ENCODE assay signal across 8 cellular contexts in the genomic region with DNA sequence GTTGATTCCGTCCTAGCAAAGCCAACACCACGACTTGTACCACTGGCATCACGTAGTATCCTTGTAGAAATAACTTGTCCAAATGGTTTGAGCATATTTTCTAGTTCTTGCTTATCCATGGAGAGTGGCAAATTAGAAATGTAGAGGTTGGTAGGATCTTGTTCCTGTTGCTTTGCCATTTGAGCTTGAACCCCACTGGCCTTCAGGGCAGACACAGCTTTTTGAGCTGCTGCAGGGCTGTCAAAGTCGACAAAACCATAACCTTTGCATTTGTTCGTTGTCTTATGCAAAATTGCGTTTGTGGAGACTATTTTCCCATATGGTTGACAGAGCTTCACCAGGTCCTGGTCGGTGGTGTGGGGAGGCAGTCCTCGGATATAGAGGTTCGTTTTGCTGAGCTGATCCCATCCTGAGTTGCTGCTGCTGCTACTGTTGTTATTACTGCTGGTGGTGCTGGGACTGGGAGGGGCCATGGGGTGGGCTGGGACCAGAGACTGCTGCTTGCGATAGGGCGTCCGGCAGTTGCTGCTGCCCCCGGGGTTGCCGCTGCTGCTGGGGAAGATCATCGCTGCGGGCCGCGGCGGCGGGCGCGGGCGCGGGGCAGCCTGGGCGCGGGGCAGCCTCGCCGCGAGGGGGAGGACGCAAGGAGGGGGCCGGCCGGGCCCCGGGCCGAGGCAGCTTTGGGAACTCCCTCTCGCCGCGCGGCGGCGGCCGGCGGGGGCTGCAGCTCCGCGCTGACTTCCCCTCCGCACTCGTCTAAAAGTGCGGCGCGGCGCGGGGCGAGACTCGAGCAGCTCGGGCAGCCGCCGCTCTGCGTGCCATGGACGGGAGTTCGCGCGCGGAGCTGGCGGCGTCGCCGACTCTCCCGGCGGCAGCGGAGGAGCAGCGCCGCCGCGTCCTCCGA. TPM values are rescaled to one million over a fixed set of nuclear protein-coding genes. Genes with fewer than 3 reads are reported as not detected.
DNase-seq lines count a peak whose midpoint lies in the region; ATAC-seq and TF ChIP-seq lines count a peak whose summit lies in the region.
"Not testable (repeated sequence)": the region's sequence is repeated elsewhere in the genome, so short reads cannot be mapped to it uniquely, and the experiment has no call there.

No MANE protein-coding gene starts in this region.

- not testable (repeated sequence) for H3K36me3 ChIP-seq in BE2C

- not testable (repeated sequence) for TF ChIP-seq CTCF in BE2C (IDR thresholded peaks at IDR 0.05; ENCODE audit: low read depth, low read length)

- H3K27me3 ChIP-seq in BE2C, result peaks cover 28% of the 10 kb centered on the region

- H3K4me1 ChIP-seq in BE2C, result not testable (repeated sequence)

- H3K9me3 ChIP-seq in BE2C, result not testable (repeated sequence)

- DNase-seq in BE2C, result peak; percentile 67
- DNase-seq in NCI-H82 (lab: John Stamatoyannopoulos, UW), result peak; percentile 58
- DNase-seq in activated CD8-positive, alpha-beta memory T cell treated with anti-CD3 and anti-CD28 coated beads, Interleukin-2, amount 50 U/mL, for 4 hours, result peak; percentile 32
- DNase-seq in effector CD4-positive, alpha-beta T cell, result peak; percentile 6
- DNase-seq in left lobe of liver (ENCODE audit: low spot score), result not testable (repeated sequence)
- DNase-seq in stimulated activated CD4-positive, alpha-beta T cell treated with anti-CD3 and anti-CD28 coated beads, Interleukin-12 subunit alpha, Interleukin-12 subunit beta, amount 100 ng/mL, for 4 hours, result peak; percentile 38

- ATAC-seq in GM19372 (IDR thresholded peaks at IDR 0.05; ENCODE audit: low read depth, unreplicated experiment), result peak; percentile 42
- peak; percentile 33 for ATAC-seq in HG03175 (IDR thresholded peaks at IDR 0.05; ENCODE audit: unreplicated experiment)
- peak; percentile 52 for ATAC-seq in left lobe of liver

- peak overlapping the region; percentile 51 for H3K4me3 ChIP-seq in BE2C (ENCODE audit: low read depth, low read length)

RNA-seq across cellular contexts. Expression of a gene that starts 46.0 kb away (rescaled TPM):
- not detected for polyA plus RNA-seq in BE2C (2012; ENCODE audit: insufficient read depth, insufficient read length, low read depth)
- 1.7 TPM for total RNA-seq in left lobe of liver
